Comparison of ENCODE assay signal across 1 cellular context in the genomic region with DNA sequence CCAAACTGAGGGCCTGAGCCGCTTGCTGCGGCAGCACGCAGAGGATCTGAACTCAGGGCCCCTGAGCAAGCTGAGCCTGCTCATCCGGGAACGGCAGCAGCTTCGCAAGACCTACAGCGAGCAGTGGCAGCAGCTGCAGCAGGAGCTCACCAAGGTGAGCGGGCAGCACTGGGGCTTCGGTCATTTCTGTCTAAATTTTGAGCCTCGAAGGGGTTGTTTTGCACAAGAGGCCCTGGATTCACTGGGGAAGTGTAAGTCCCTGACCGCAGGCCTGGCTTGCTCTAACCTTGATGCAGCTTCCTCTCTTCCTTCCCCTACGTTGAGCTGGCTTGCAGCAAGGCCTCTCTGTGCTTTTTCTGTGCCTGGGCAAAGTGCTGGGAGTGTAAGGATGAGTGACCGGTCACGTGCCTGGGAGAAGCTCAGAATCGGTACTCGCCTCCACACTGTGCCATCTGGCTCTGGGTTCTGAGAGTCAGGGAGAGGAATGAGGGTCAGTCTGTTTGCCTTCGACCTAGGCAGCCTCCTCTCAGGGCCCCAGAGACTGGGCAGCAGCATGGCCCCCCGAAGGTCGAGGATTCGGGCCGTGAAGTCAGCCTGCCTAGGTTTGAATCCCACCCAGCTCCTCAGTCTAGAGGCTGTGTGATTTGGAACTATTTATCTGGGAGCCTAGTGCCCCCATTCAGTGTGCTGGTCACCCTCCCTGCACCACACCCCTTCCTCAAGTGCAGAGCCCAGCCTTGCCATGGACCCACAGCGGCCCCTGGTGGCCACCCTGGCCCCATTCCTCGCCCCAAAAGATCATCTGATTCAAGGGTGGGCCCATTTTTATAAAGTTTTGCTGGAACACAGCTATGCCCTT.
TF ChIP-seq lines count a peak whose summit lies in the region.

No MANE protein-coding gene starts in this region.

TF ChIP-seq in K562, 482 proteins besides CTCF, POLR2A, EP300 and RAD21 (continued from another document and continues in another):
- TF ChIP-seq, protein P1, sequence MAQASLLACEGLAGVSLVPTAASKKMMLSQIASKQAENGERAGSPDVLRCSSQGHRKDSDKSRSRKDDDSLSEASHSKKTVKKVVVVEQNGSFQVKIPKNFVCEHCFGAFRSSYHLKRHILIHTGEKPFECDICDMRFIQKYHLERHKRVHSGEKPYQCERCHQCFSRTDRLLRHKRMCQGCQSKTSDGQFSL (CRISPR knock-in tag; IDR thresholded peaks at IDR 0.05), result peak; percentile 42; the same call in 1 of the 2 replicates
- TF ChIP-seq, protein P1 (tag; IDR thresholded peaks at IDR 0.05), result no peak
- TF ChIP-seq ILF3 (IDR thresholded peaks at IDR 0.05; ENCODE audit: borderline replicate concordance) (no peak), HNRNPL (IDR thresholded peaks at IDR 0.05; ENCODE audit: low read depth, low read length) (no peak), ZKSCAN3 (CRISPR knock-in tag; IDR thresholded peaks at IDR 0.05) (no peak), FOXP1 (CRISPR knock-in tag; IDR thresholded peaks at IDR 0.05) (no peak), TEAD4 (IDR thresholded peaks at IDR 0.05; ENCODE audit: low read length) (0 out of 2 replicates have a peak, but pooled peaks have one; percentile 14), TEAD4 (CRISPR knock-in tag; IDR thresholded peaks at IDR 0.05; ENCODE audit: borderline replicate concordance) (no peak), ZNF24 (IDR thresholded peaks at IDR 0.05) (peak; percentile 60; the same call in 1 of the 2 replicates), PYGO2 (tag; IDR thresholded peaks at IDR 0.05) (no peak), KDM2B (CRISPR knock-in tag; IDR thresholded peaks at IDR 0.05) (no peak), TEAD1 (CRISPR knock-in tag; IDR thresholded peaks at IDR 0.05) (no peak), ZNF232 (CRISPR knock-in tag; IDR thresholded peaks at IDR 0.05) (no peak), ZNF699 (CRISPR knock-in tag; IDR thresholded peaks at IDR 0.05; ENCODE audit: insufficient replicate concordance) (no peak), OTX1 (CRISPR knock-in tag; IDR thresholded peaks at IDR 0.05) (no peak), HIVEP1 (CRISPR knock-in tag; IDR thresholded peaks at IDR 0.05) (no peak), RBM39 (optimal IDR thresholded peaks at IDR 0.05; ENCODE audit: low read depth, low read length) (no peak), ZNF778 (CRISPR knock-in tag; IDR thresholded peaks at IDR 0.05) (no peak), ELF1 (tag; IDR thresholded peaks at IDR 0.05) (0 out of 2 replicates have a peak, but pooled peaks have one; percentile 15), HMG20B (CRISPR knock-in tag; IDR thresholded peaks at IDR 0.05) (no peak), PPARD (CRISPR knock-in tag; IDR thresholded peaks at IDR 0.05) (no peak), NELFE (IDR thresholded peaks at IDR 0.05; ENCODE audit: insufficient read depth, insufficient read length) (no peak), SMARCC2 (IDR thresholded peaks at IDR 0.05; ENCODE audit: low read depth) (no peak), BRCA1 (IDR thresholded peaks at IDR 0.05) (no peak), BRCA1 (CRISPR knock-in tag; IDR thresholded peaks at IDR 0.05) (no peak), MAFK (IDR thresholded peaks at IDR 0.05; ENCODE audit: low read length) (no peak), DDX20 (tag; IDR thresholded peaks at IDR 0.05; ENCODE audit: low read depth) (no peak), TAF7 (tag; IDR thresholded peaks at IDR 0.05) (no peak), BMI1 (IDR thresholded peaks at IDR 0.05; ENCODE audit: low read length) (no peak), GTF2A2 (tag; IDR thresholded peaks at IDR 0.05) (no peak), EZH2 (IDR thresholded peaks at IDR 0.05; ENCODE audit: borderline replicate concordance, low read depth, low read length) (no peak), NFRKB (IDR thresholded peaks at IDR 0.05; ENCODE audit: low read depth) (no peak), MTA2 (IDR thresholded peaks at IDR 0.05; ENCODE audit: low read depth) (no peak), ZNF764 (CRISPR knock-in tag; IDR thresholded peaks at IDR 0.05; ENCODE audit: low read depth) (no peak), MED1 (CRISPR knock-in tag; IDR thresholded peaks at IDR 0.05; ENCODE audit: borderline replicate concordance) (no peak)
- TF ChIP-seq, protein P2, sequence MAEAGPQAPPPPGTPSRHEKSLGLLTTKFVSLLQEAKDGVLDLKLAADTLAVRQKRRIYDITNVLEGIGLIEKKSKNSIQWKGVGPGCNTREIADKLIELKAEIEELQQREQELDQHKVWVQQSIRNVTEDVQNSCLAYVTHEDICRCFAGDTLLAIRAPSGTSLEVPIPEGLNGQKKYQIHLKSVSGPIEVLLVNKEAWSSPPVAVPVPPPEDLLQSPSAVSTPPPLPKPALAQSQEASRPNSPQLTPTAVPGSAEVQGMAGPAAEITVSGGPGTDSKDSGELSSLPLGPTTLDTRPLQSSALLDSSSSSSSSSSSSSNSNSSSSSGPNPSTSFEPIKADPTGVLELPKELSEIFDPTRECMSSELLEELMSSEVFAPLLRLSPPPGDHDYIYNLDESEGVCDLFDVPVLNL (CRISPR knock-in tag; IDR thresholded peaks at IDR 0.05; ENCODE audit: low read depth), result no peak
- TF ChIP-seq, protein P3, sequence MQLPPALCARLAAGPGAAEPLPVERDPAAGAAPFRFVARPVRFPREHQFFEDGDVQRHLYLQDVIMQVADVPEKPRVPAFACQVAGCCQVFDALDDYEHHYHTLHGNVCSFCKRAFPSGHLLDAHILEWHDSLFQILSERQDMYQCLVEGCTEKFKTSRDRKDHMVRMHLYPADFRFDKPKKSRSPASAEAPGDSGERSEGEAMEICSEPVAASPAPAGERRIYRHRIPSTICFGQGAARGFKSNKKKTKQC (CRISPR knock-in tag; IDR thresholded peaks at IDR 0.05), result no peak
- TF ChIP-seq, protein P4, sequence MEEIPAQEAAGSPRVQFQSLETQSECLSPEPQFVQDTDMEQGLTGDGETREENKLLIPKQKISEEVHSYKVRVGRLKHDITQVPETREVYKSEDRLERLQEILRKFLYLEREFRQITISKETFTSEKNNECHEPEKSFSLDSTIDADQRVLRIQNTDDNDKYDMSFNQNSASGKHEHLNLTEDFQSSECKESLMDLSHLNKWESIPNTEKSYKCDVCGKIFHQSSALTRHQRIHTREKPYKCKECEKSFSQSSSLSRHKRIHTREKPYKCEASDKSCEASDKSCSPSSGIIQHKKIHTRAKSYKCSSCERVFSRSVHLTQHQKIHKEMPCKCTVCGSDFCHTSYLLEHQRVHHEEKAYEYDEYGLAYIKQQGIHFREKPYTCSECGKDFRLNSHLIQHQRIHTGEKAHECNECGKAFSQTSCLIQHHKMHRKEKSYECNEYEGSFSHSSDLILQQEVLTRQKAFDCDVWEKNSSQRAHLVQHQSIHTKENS (CRISPR knock-in tag; IDR thresholded peaks at IDR 0.05), result no peak
- TF ChIP-seq, protein P5, sequence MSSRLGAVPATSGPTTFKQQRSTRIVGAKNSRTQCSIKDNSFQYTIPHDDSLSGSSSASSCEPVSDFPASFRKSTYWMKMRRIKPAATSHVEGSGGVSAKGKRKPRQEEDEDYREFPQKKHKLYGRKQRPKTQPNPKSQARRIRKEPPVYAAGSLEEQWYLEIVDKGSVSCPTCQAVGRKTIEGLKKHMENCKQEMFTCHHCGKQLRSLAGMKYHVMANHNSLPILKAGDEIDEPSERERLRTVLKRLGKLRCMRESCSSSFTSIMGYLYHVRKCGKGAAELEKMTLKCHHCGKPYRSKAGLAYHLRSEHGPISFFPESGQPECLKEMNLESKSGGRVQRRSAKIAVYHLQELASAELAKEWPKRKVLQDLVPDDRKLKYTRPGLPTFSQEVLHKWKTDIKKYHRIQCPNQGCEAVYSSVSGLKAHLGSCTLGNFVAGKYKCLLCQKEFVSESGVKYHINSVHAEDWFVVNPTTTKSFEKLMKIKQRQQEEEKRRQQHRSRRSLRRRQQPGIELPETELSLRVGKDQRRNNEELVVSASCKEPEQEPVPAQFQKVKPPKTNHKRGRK (tag; IDR thresholded peaks at IDR 0.05), result no peak
- TF ChIP-seq, protein P6, sequence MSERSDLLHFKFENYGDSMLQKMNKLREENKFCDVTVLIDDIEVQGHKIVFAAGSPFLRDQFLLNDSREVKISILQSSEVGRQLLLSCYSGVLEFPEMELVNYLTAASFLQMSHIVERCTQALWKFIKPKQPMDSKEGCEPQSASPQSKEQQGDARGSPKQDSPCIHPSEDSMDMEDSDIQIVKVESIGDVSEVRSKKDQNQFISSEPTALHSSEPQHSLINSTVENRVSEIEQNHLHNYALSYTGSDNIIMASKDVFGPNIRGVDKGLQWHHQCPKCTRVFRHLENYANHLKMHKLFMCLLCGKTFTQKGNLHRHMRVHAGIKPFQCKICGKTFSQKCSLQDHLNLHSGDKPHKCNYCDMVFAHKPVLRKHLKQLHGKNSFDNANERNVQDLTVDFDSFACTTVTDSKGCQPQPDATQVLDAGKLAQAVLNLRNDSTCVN (CRISPR knock-in tag; IDR thresholded peaks at IDR 0.05), result no peak
- TF ChIP-seq, protein P7, sequence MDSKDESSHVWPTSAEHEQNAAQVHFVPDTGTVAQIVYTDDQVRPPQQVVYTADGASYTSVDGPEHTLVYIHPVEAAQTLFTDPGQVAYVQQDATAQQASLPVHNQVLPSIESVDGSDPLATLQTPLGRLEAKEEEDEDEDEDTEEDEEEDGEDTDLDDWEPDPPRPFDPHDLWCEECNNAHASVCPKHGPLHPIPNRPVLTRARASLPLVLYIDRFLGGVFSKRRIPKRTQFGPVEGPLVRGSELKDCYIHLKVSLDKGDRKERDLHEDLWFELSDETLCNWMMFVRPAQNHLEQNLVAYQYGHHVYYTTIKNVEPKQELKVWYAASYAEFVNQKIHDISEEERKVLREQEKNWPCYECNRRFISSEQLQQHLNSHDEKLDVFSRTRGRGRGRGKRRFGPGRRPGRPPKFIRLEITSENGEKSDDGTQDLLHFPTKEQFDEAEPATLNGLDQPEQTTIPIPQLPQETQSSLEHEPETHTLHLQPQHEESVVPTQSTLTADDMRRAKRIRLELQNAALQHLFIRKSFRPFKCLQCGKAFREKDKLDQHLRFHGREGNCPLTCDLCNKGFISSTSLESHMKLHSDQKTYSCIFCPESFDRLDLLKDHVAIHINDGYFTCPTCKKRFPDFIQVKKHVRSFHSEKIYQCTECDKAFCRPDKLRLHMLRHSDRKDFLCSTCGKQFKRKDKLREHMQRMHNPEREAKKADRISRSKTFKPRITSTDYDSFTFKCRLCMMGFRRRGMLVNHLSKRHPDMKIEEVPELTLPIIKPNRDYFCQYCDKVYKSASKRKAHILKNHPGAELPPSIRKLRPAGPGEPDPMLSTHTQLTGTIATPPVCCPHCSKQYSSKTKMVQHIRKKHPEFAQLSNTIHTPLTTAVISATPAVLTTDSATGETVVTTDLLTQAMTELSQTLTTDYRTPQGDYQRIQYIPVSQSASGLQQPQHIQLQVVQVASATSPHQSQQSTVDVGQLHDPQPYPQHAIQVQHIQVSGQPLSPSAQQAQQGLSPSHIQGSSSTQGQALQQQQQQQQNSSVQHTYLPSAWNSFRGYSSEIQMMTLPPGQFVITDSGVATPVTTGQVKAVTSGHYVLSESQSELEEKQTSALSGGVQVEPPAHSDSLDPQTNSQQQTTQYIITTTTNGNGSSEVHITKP (IDR thresholded peaks at IDR 0.05; ENCODE audit: partially characterized antibody), result no peak
- TF ChIP-seq, protein P8, sequence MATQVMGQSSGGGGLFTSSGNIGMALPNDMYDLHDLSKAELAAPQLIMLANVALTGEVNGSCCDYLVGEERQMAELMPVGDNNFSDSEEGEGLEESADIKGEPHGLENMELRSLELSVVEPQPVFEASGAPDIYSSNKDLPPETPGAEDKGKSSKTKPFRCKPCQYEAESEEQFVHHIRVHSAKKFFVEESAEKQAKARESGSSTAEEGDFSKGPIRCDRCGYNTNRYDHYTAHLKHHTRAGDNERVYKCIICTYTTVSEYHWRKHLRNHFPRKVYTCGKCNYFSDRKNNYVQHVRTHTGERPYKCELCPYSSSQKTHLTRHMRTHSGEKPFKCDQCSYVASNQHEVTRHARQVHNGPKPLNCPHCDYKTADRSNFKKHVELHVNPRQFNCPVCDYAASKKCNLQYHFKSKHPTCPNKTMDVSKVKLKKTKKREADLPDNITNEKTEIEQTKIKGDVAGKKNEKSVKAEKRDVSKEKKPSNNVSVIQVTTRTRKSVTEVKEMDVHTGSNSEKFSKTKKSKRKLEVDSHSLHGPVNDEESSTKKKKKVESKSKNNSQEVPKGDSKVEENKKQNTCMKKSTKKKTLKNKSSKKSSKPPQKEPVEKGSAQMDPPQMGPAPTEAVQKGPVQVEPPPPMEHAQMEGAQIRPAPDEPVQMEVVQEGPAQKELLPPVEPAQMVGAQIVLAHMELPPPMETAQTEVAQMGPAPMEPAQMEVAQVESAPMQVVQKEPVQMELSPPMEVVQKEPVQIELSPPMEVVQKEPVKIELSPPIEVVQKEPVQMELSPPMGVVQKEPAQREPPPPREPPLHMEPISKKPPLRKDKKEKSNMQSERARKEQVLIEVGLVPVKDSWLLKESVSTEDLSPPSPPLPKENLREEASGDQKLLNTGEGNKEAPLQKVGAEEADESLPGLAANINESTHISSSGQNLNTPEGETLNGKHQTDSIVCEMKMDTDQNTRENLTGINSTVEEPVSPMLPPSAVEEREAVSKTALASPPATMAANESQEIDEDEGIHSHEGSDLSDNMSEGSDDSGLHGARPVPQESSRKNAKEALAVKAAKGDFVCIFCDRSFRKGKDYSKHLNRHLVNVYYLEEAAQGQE (CRISPR knock-in tag; IDR thresholded peaks at IDR 0.05; ENCODE audit: low read depth), result no peak
- TF ChIP-seq, protein P9, sequence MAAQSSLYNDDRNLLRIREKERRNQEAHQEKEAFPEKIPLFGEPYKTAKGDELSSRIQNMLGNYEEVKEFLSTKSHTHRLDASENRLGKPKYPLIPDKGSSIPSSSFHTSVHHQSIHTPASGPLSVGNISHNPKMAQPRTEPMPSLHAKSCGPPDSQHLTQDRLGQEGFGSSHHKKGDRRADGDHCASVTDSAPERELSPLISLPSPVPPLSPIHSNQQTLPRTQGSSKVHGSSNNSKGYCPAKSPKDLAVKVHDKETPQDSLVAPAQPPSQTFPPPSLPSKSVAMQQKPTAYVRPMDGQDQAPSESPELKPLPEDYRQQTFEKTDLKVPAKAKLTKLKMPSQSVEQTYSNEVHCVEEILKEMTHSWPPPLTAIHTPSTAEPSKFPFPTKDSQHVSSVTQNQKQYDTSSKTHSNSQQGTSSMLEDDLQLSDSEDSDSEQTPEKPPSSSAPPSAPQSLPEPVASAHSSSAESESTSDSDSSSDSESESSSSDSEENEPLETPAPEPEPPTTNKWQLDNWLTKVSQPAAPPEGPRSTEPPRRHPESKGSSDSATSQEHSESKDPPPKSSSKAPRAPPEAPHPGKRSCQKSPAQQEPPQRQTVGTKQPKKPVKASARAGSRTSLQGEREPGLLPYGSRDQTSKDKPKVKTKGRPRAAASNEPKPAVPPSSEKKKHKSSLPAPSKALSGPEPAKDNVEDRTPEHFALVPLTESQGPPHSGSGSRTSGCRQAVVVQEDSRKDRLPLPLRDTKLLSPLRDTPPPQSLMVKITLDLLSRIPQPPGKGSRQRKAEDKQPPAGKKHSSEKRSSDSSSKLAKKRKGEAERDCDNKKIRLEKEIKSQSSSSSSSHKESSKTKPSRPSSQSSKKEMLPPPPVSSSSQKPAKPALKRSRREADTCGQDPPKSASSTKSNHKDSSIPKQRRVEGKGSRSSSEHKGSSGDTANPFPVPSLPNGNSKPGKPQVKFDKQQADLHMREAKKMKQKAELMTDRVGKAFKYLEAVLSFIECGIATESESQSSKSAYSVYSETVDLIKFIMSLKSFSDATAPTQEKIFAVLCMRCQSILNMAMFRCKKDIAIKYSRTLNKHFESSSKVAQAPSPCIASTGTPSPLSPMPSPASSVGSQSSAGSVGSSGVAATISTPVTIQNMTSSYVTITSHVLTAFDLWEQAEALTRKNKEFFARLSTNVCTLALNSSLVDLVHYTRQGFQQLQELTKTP (IDR thresholded peaks at IDR 0.05; ENCODE audit: low read depth in 1 of 2, partially characterized antibody in 2 of 2), result no peak
